ENCODE assay signal across 17 cellular contexts in genomic region chr1:37482004-37482785, GRCh38. TPM values are rescaled to one million over a fixed set of nuclear protein-coding genes. Genes with fewer than 3 reads are reported as not detected.
DNase-seq lines count a peak whose midpoint lies in the region; ATAC-seq, FAIRE-seq and TF ChIP-seq lines count a peak whose summit lies in the region.
"Had no signal": no experiment of that assay in that cellular context is flagged by ENCODE, and none has a peak within 500 bp of the region (broad histone marks: within the 10 kb centered on the region; RNA-seq: fewer than 3 reads in every experiment).

No MANE protein-coding gene starts in this region.

- ATAC-seq in HG03097 (IDR thresholded peaks at IDR 0.05; ENCODE audit: low FRiP score, unreplicated experiment) (no peak), HG03135 (IDR thresholded peaks at IDR 0.05; ENCODE audit: unreplicated experiment) (no peak), GM18858 (IDR thresholded peaks at IDR 0.05; ENCODE audit: unreplicated experiment) (no peak)

- H3K4me3 Mint-ChIP-seq in MCF 10A (ENCODE audit: unreplicated experiment) = peak overlapping the region; percentile 53
- H3K4me3 Mint-ChIP-seq in activated T-helper 1 cell treated with anti-CD3 and anti-CD28 coated beads, Interleukin-12 subunit alpha, Interleukin-12 subunit beta, Interleukin-2, Interleukin-4 antibody, amounts not matched to agents 30 ng/mL and 10 ng/mL and 1 ng/mL, durations not matched to agents 14 hours and 24 hours and 36 hours = peak overlapping the region; percentile 26

- H3K27me3 ChIP-seq in mammary epithelial cell (ENCODE audit: insufficient read depth, low read length) = no peaks in the 10 kb centered on the region
- no peaks in the 10 kb centered on the region for H3K27me3 ChIP-seq in keratinocyte (ENCODE audit: control insufficient read depth, extremely low read depth, insufficient read depth, low read length)
- no peaks in the 10 kb centered on the region for H3K27me3 ChIP-seq in tibial artery
- H3K27me3 ChIP-seq: BLaER1 had no signal

- peaks cover 17% of the 10 kb centered on the region for H3K36me3 ChIP-seq in mammary epithelial cell (ENCODE audit: insufficient read depth, low read length)
- H3K36me3 ChIP-seq in keratinocyte (ENCODE audit: control insufficient read depth in 2 of 2, extremely low read depth in 1 of 2, insufficient read depth in 2 of 2, low read length in 2 of 2) = peaks cover 40 to 55% of the 10 kb centered on the region in 2 experiments
- H3K36me3 ChIP-seq in tibial artery = peaks cover 35 to 55% (median 53%) of the 10 kb centered on the region in 3 donors

- peak overlapping the region; percentile 84 for H3K27ac Mint-ChIP-seq in MCF 10A (ENCODE audit: low read depth, unreplicated experiment)
- peak overlapping the region; percentile 87 for H3K27ac Mint-ChIP-seq in activated T-helper 1 cell treated with anti-CD3 and anti-CD28 coated beads, Interleukin-12 subunit alpha, Interleukin-12 subunit beta, Interleukin-2, Interleukin-4 antibody, amounts not matched to agents 30 ng/mL and 10 ng/mL and 1 ng/mL, durations not matched to agents 14 hours and 24 hours and 36 hours

- peak; percentile 14 for DNase-seq in MCF 10A (ENCODE audit: unreplicated experiment)
- DNase-seq in mammary epithelial cell = no peak
- no peak for DNase-seq in activated T-helper 1 cell treated with anti-CD3 and anti-CD28 coated beads, Interleukin-12 subunit alpha, Interleukin-12 subunit beta, Interleukin-2, Interleukin-4 antibody, amounts not matched to agents 30 ng/mL and 10 ng/mL and 1 ng/mL, durations not matched to agents 14 hours and 24 hours and 36 hours (ENCODE audit: low spot score)
- DNase-seq in keratinocyte (ENCODE audit: low read depth, low spot score) = peak; percentile 33
- no peak for DNase-seq in tibial artery
- DNase-seq: central memory CD4-positive, alpha-beta T cell; hippocampal formation; NCI-H1417 treated with DMSO at 0.1 percent for 48 hours; NCI-H524 treated with DMSO at 0.1 percent for 48 hours had no signal

- H3K9me1 ChIP-seq in keratinocyte (ENCODE audit: control insufficient read depth, extremely low read depth, insufficient read depth, low read length) = peaks cover 8% of the 10 kb centered on the region

- POLR2A ChIA-PET in MCF 10A (lab: Yijun Ruan, JAX) = interaction anchor here (0.6 to 1.5 kb wide), 3 partner anchors 11 to 1084 kb away, joined by 3 to 4 read pairs (median 4); partner anchors contain the start of gene LSM10

- H3K27me3 Mint-ChIP-seq in MCF 10A (ENCODE audit: insufficient read depth, unreplicated experiment) = no peaks in the 10 kb centered on the region
- no peaks in the 10 kb centered on the region for H3K27me3 Mint-ChIP-seq in activated T-helper 1 cell treated with anti-CD3 and anti-CD28 coated beads, Interleukin-12 subunit alpha, Interleukin-12 subunit beta, Interleukin-2, Interleukin-4 antibody, amounts not matched to agents 30 ng/mL and 10 ng/mL and 1 ng/mL, durations not matched to agents 14 hours and 24 hours and 36 hours (ENCODE audit: insufficient read depth)

- peaks cover 41% of the 10 kb centered on the region for H3K4me1 Mint-ChIP-seq in MCF 10A (ENCODE audit: insufficient read depth, unreplicated experiment)
- H3K4me1 Mint-ChIP-seq in activated T-helper 1 cell treated with anti-CD3 and anti-CD28 coated beads, Interleukin-12 subunit alpha, Interleukin-12 subunit beta, Interleukin-2, Interleukin-4 antibody, amounts not matched to agents 30 ng/mL and 10 ng/mL and 1 ng/mL, durations not matched to agents 14 hours and 24 hours and 36 hours (ENCODE audit: low read depth) = peaks cover 49% of the 10 kb centered on the region

- no peaks in the 10 kb centered on the region for H3K9me3 Mint-ChIP-seq in MCF 10A (ENCODE audit: unreplicated experiment)
- H3K9me3 Mint-ChIP-seq in activated T-helper 1 cell treated with anti-CD3 and anti-CD28 coated beads, Interleukin-12 subunit alpha, Interleukin-12 subunit beta, Interleukin-2, Interleukin-4 antibody, amounts not matched to agents 30 ng/mL and 10 ng/mL and 1 ng/mL, durations not matched to agents 14 hours and 24 hours and 36 hours = no peaks in the 10 kb centered on the region

- H3K4me2 ChIP-seq in mammary epithelial cell (ENCODE audit: insufficient read depth, low read depth, low read length) = no peak overlapping the region
- no peak overlapping the region for H3K4me2 ChIP-seq in keratinocyte (ENCODE audit: control insufficient read depth, extremely low read depth, insufficient read depth, low read depth, low read length)
- H3K4me2 ChIP-seq: BLaER1 had no signal

- H4K20me1 ChIP-seq in mammary epithelial cell (ENCODE audit: insufficient read depth, low read length) (no peaks in the 10 kb centered on the region), keratinocyte (ENCODE audit: control insufficient read depth, extremely low read depth, insufficient read depth, low read length) (peaks cover 22% of the 10 kb centered on the region)

- FAIRE-seq in keratinocyte (lab: Jason Lieb, UNC) = no peak
- FAIRE-seq: GM18507, RCC 7860, TTC549 had no signal

- intact Hi-C loops in MCF 10A (cut with micrococcal nuclease) = no loop called here
- intact Hi-C loops in mammary epithelial cell (cut with micrococcal nuclease) = no loop called here
- intact Hi-C loops in activated T-helper 1 cell treated with anti-CD3 and anti-CD28 coated beads, Interleukin-12 subunit alpha, Interleukin-12 subunit beta, Interleukin-2, Interleukin-4 antibody, amounts not matched to agents 30 ng/mL and 10 ng/mL and 1 ng/mL, durations not matched to agents 14 hours and 24 hours and 36 hours (cut with micrococcal nuclease) = no loop called here
- intact Hi-C loops in tibial artery (cut with DNase I; ENCODE audit: low total_unique reads) = no loop called here

- no TSS peak for BruUV-seq in MCF 10A (replicated peaks; lab: Mats Ljungman, UMichigan)
- no TSS peak for BruUV-seq in mammary epithelial cell (replicated peaks; lab: Mats Ljungman, UMichigan)

- WGBS in mammary epithelial cell (ENCODE audit: low coverage, missing lambda C conversion rate) = 95% methylated on average over 16 of the region's 18 CpGs

- dilution Hi-C loops in mammary epithelial cell (cut with HindIII; ENCODE audit: low sequenced_read_pairs) = no loop called here
- dilution Hi-C loops in keratinocyte (cut with MboI; ENCODE audit: extremely low pct_ligation_motif_present, low sequenced_read_pairs) = no loop called here

- in situ Hi-C loops in mammary epithelial cell (cut with MboI; ENCODE audit: low sequenced_read_pairs in 2 of 2) = no loop called here

- H3K4me1 ChIP-seq in mammary epithelial cell (ENCODE audit: insufficient read depth, low read length) = peaks cover 74% of the 10 kb centered on the region
- peaks cover 78% of the 10 kb centered on the region for H3K4me1 ChIP-seq in keratinocyte (ENCODE audit: control insufficient read depth, extremely low read depth, insufficient read depth, low read length)
- H3K4me1 ChIP-seq in tibial artery = peaks cover 0 to 74% (median 70%) of the 10 kb centered on the region in 4 donors
- H3K4me1 ChIP-seq: parathyroid adenoma had no signal

- no peak overlapping the region for H2AFZ ChIP-seq in mammary epithelial cell (ENCODE audit: low read depth, low read length)
- no peak overlapping the region for H2AFZ ChIP-seq in keratinocyte (ENCODE audit: control insufficient read depth, low read length)
- H2AFZ ChIP-seq: parathyroid adenoma had no signal

- H3K79me2 ChIP-seq in mammary epithelial cell (ENCODE audit: insufficient read depth, low read length) (peaks cover 58% of the 10 kb centered on the region), keratinocyte (ENCODE audit: control insufficient read depth, insufficient read depth, low read length) (peaks cover 49% of the 10 kb centered on the region)
- H3K79me2 ChIP-seq: parathyroid adenoma had no signal

- CTCF ChIA-PET in MCF 10A (lab: Yijun Ruan, JAX) (interaction anchor here (0.7 to 1.5 kb wide), 3 partner anchors 16 to 29 kb away, joined by 4 to 6 read pairs (median 5); no protein-coding TSS in a partner anchor), mammary epithelial cell (lab: Charles Lee; ENCODE audit: low non-redundant PET) (no interaction called here)

- TF ChIP-seq CTCF in MCF 10A (IDR thresholded peaks at IDR 0.05; ENCODE audit: unreplicated experiment) (no peak), mammary epithelial cell (conservative IDR thresholded peaks at IDR 0.05 in 1 of 2, IDR thresholded peaks at IDR 0.05 in 1 of 2; ENCODE audit: extremely low read depth in 1 of 2, insufficient read depth in 1 of 2, low read depth in 1 of 2, low read length in 2 of 2) (no peak), keratinocyte (optimal IDR thresholded peaks at IDR 0.05 in 1 of 3, IDR thresholded peaks at IDR 0.05 in 1 of 3, conservative IDR thresholded peaks at IDR 0.05 in 1 of 3; ENCODE audit: extremely low read depth in 1 of 3, insufficient read depth in 2 of 3, low read length in 3 of 3) (no peak), tibial artery (IDR thresholded peaks at IDR 0.05) (no peak)

- H3K9ac ChIP-seq in mammary epithelial cell (ENCODE audit: insufficient read depth, low read length) = no peak overlapping the region
- H3K9ac ChIP-seq in keratinocyte (ENCODE audit: control insufficient read depth, extremely low read depth, insufficient read depth, low read length) = peak overlapping the region; percentile 18
- H3K9ac ChIP-seq: BLaER1, parathyroid adenoma had no signal

- H3K27ac ChIP-seq in mammary epithelial cell (ENCODE audit: insufficient read depth, low read depth, low read length) (no peak overlapping the region), keratinocyte (ENCODE audit: control insufficient read depth, insufficient read depth, low read length) (peak overlapping the region; percentile 99), tibial artery (peak overlapping the region; percentile 75 to 97)
- H3K27ac ChIP-seq: BLaER1, parathyroid adenoma had no signal

- H3K4me3 ChIP-seq in mammary epithelial cell (replicated peaks in 1 of 3; ENCODE audit: insufficient read depth in 1 of 3, low read depth in 2 of 3, low read length in 3 of 3) = no peak overlapping the region
- no peak overlapping the region for H3K4me3 ChIP-seq in keratinocyte (ENCODE audit: control insufficient read depth in 2 of 3, extremely low read depth in 1 of 3, insufficient read depth in 2 of 3, low read depth in 1 of 3, low read length in 3 of 3)
- no peak overlapping the region for H3K4me3 ChIP-seq in tibial artery
- H3K4me3 ChIP-seq: BLaER1 had no signal

- H3K9me3 ChIP-seq in mammary epithelial cell (replicated peaks; ENCODE audit: insufficient read depth, low read length) (no peaks in the 10 kb centered on the region), keratinocyte (ENCODE audit: control insufficient read depth, low read depth, low read length) (no peaks in the 10 kb centered on the region), tibial artery (no peaks in the 10 kb centered on the region)
- H3K9me3 ChIP-seq: BLaER1 had no signal

- H3K36me3 Mint-ChIP-seq in MCF 10A (ENCODE audit: insufficient read depth, unreplicated experiment) = peaks cover 89% of the 10 kb centered on the region
- H3K36me3 Mint-ChIP-seq in activated T-helper 1 cell treated with anti-CD3 and anti-CD28 coated beads, Interleukin-12 subunit alpha, Interleukin-12 subunit beta, Interleukin-2, Interleukin-4 antibody, amounts not matched to agents 30 ng/mL and 10 ng/mL and 1 ng/mL, durations not matched to agents 14 hours and 24 hours and 36 hours (ENCODE audit: low read depth) = peaks cover 62% of the 10 kb centered on the region

RNA-seq across cellular contexts. Expression of gene ZC3H12A, which starts 7.8 kb away (rescaled TPM):
- total RNA-seq in MCF 10A (2022) = 37.2 and 51.4 TPM in 2 replicates
- total RNA-seq in mammary epithelial cell = 10 to 100 TPM; 22.0 to 37.9 TPM
- polyA plus RNA-seq in mammary epithelial cell = 18.1 TPM
- 1.6 TPM for polyA minus RNA-seq in mammary epithelial cell
- 40.4 and 44.0 TPM in 2 replicates for total RNA-seq in activated T-helper 1 cell treated with anti-CD3 and anti-CD28 coated beads, Interleukin-12 subunit alpha, Interleukin-12 subunit beta, Interleukin-2, Interleukin-4 antibody, amounts not matched to agents 30 ng/mL and 10 ng/mL and 1 ng/mL, durations not matched to agents 14 hours and 24 hours and 36 hours
- polyA plus RNA-seq in keratinocyte = 17.5 to 55.5 TPM (median 24.4 TPM) in 3 replicates
- 6.5 TPM for polyA plus RNA-seq in keratinocyte (2011; ENCODE audit: low read depth)
- polyA plus RNA-seq in keratinocyte (2011; cell fraction: cytosol; rRNA removed) = 13.2 and 25.4 TPM in 2 replicates
- polyA plus RNA-seq in keratinocyte (2011; cell fraction: nucleus; rRNA removed) = 80.2 and 112 TPM in 2 replicates
- 12.7 and 22.0 TPM in 2 replicates for polyA plus RNA-seq in keratinocyte (2012; ENCODE audit: low replicate concordance)
- 20.3 to 30.9 TPM (median 21.1 TPM) in 3 replicates for polyA minus RNA-seq in keratinocyte
- 23.2 TPM for polyA minus RNA-seq in keratinocyte (2011; cell fraction: cytosol; rRNA and poly(A)+ RNA removed)
- 45.8 and 47.0 TPM in 2 replicates for polyA minus RNA-seq in keratinocyte (2011; cell fraction: nucleus; rRNA and poly(A)+ RNA removed)

RNA-seq across cellular contexts. Expression of gene MEAF6, which starts 32.4 kb away (rescaled TPM):
- total RNA-seq in MCF 10A (2022) (71.3 and 72.0 TPM in 2 replicates), mammary epithelial cell (10 to 100 TPM; 61.5 to 64.9 TPM)
- polyA plus RNA-seq in mammary epithelial cell (35.0 TPM), keratinocyte (38.9 to 51.9 TPM (median 49.3 TPM) in 3 replicates)
- polyA minus RNA-seq in mammary epithelial cell (41.4 TPM), keratinocyte (6.8 to 22.2 TPM (median 15.4 TPM) in 3 replicates)
- 102 and 103 TPM in 2 replicates for total RNA-seq in activated T-helper 1 cell treated with anti-CD3 and anti-CD28 coated beads, Interleukin-12 subunit alpha, Interleukin-12 subunit beta, Interleukin-2, Interleukin-4 antibody, amounts not matched to agents 30 ng/mL and 10 ng/mL and 1 ng/mL, durations not matched to agents 14 hours and 24 hours and 36 hours
- polyA plus RNA-seq in keratinocyte (2011; ENCODE audit: low read depth) = 134 TPM
- 44.0 and 69.9 TPM in 2 replicates for polyA plus RNA-seq in keratinocyte (2011; cell fraction: cytosol; rRNA removed)
- 38.9 and 49.7 TPM in 2 replicates for polyA plus RNA-seq in keratinocyte (2011; cell fraction: nucleus; rRNA removed)
- 40.6 and 65.0 TPM in 2 replicates for polyA plus RNA-seq in keratinocyte (2012; ENCODE audit: low replicate concordance)
- 25.9 TPM for polyA minus RNA-seq in keratinocyte (2011; cell fraction: cytosol; rRNA and poly(A)+ RNA removed)
- polyA minus RNA-seq in keratinocyte (2011; cell fraction: nucleus; rRNA and poly(A)+ RNA removed) = 12.2 and 14.7 TPM in 2 replicates

Comparison
In these comparisons a context has a peak if more than half of its experiments do, and no peak if none do; other contexts are left out.
1. DNase-seq: peak in MCF 10A (single experiment) and keratinocyte (single experiment); none in mammary epithelial cell (single experiment), activated T-helper 1 cell treated with anti-CD3 and anti-CD28 coated beads, Interleukin-12 subunit alpha, Interleukin-12 subunit beta, Interleukin-2, Interleukin-4 antibody, amounts not matched to agents 30 ng/mL and 10 ng/mL and 1 ng/mL, durations not matched to agents 14 hours and 24 hours and 36 hours (single experiment) and tibial artery (0 of 2).